ENCODE assay signal across 20 cellular contexts in the genomic region with DNA sequence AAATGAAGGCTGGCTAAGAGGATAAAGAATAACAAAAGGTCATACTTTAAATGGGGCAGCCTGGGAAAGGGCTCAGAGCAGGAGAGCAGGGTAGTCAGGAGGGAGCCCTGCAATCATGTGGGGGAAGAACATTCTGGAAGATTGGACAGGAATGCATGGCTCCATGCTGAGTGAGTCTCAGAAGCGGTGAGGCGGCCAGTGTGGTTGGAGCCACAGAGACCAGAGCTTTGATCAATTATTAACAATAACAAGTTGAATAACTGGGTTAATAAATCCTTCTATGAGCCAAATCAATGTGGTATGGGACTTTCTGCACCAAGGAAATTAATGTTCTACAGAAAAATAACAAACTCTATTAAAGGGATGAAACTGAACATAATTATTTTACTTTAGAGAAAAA. TPM values are rescaled to one million over a fixed set of nuclear protein-coding genes. Genes with fewer than 3 reads are reported as not detected.
DNase-seq lines count a peak whose midpoint lies in the region; ATAC-seq and TF ChIP-seq lines count a peak whose summit lies in the region.
"Had no signal": no experiment of that assay in that cellular context is flagged by ENCODE, and none has a peak within 500 bp of the region (broad histone marks: within the 10 kb centered on the region; RNA-seq: fewer than 3 reads in every experiment).

No MANE protein-coding gene starts in this region.

- DNase-seq in astrocyte of the hippocampus (ENCODE audit: low read depth, low spot score) (peak; percentile 52), progenitor cell of endocrine pancreas (ENCODE audit: low spot score, unreplicated experiment) (no peak), type B pancreatic cell (ENCODE audit: extremely low spot score, unreplicated experiment) (no peak), brain microvascular endothelial cell (no peak), caudate nucleus (lab: John Stamatoyannopoulos, UW) (no peak)
- DNase-seq: activated CD4-positive, alpha-beta memory T cell treated with anti-CD3 and anti-CD28 coated beads, Interleukin-2, amount 10 ng/mL, durations not matched to agents 7 days and 5 days; activated T-cell treated with anti-CD3 and anti-CD28 coated beads, Interleukin-2, amount 50 U/mL, for 48 hours; BE2C; GF-D8; GM23248; IMR-90; natural killer cell; NCI-H187 treated with DMSO at 0.1 percent for 48 hours; NCI-H510A; psoas muscle had no signal

- no peaks in the 10 kb centered on the region for H3K27me3 ChIP-seq in brain microvascular endothelial cell (replicated peaks)
- H3K27me3 ChIP-seq: BE2C, esophagus muscularis mucosa had no signal

- H3K27ac ChIP-seq in brain microvascular endothelial cell (no peak overlapping the region), caudate nucleus (ENCODE audit: low read depth, low read length) (no peak overlapping the region)
- H3K27ac ChIP-seq: esophagus muscularis mucosa, GM23248, psoas muscle had no signal

- no peak overlapping the region for H3K4me3 ChIP-seq in brain microvascular endothelial cell (ENCODE audit: low read depth, low read length)
- H3K4me3 ChIP-seq: esophagus muscularis mucosa, GM23248, lung, psoas muscle had no signal

- TF ChIP-seq CTCF in progenitor cell of endocrine pancreas (IDR thresholded peaks at IDR 0.05; ENCODE audit: unreplicated experiment) (no peak), type B pancreatic cell (conservative IDR thresholded peaks at IDR 0.05) (no peak), brain microvascular endothelial cell (IDR thresholded peaks at IDR 0.05; ENCODE audit: low read depth, low read length, missing control alignments) (no peak)

- H3K27ac Mint-ChIP-seq in progenitor cell of endocrine pancreas (peak overlapping the region; percentile 77), type B pancreatic cell (no peak overlapping the region)
- H3K27ac Mint-ChIP-seq: activated CD4-positive, alpha-beta memory T cell treated with anti-CD3 and anti-CD28 coated beads, Interleukin-2, amount 10 ng/mL, durations not matched to agents 7 days and 5 days; activated naive CD4-positive, alpha-beta T cell treated with anti-CD3 and anti-CD28 coated beads, Interleukin-2, amount 50 U/mL, for 24 hours; natural killer cell had no signal

- in situ Hi-C loops in brain microvascular endothelial cell (cut with HindIII; ENCODE audit: low pct_ligation_motif_present, low sequenced_read_pairs), result no loop called here

- no peak overlapping the region for H3K4me3 Mint-ChIP-seq in progenitor cell of endocrine pancreas (ENCODE audit: low read depth)
- H3K4me3 Mint-ChIP-seq in type B pancreatic cell, result no peak overlapping the region
- H3K4me3 Mint-ChIP-seq: activated CD4-positive, alpha-beta memory T cell treated with anti-CD3 and anti-CD28 coated beads, Interleukin-2, amount 10 ng/mL, durations not matched to agents 7 days and 5 days; activated naive CD4-positive, alpha-beta T cell treated with anti-CD3 and anti-CD28 coated beads, Interleukin-2, amount 50 U/mL, for 24 hours; natural killer cell had no signal

- H3K36me3 Mint-ChIP-seq in progenitor cell of endocrine pancreas (ENCODE audit: insufficient read depth), result peaks cover 34% of the 10 kb centered on the region
- H3K36me3 Mint-ChIP-seq in type B pancreatic cell, result peaks cover 43% of the 10 kb centered on the region

- ATAC-seq in GM19452 (IDR thresholded peaks at IDR 0.05; ENCODE audit: unreplicated experiment) (peak; percentile 81), HG02973 (IDR thresholded peaks at IDR 0.05; ENCODE audit: unreplicated experiment) (peak; percentile 43)
- ATAC-seq: natural killer cell, psoas muscle had no signal

- no peaks in the 10 kb centered on the region for H3K9me3 Mint-ChIP-seq in progenitor cell of endocrine pancreas (ENCODE audit: low read depth)
- no peaks in the 10 kb centered on the region for H3K9me3 Mint-ChIP-seq in type B pancreatic cell
- H3K9me3 Mint-ChIP-seq: activated CD4-positive, alpha-beta memory T cell treated with anti-CD3 and anti-CD28 coated beads, Interleukin-2, amount 10 ng/mL, durations not matched to agents 7 days and 5 days; activated naive CD4-positive, alpha-beta T cell treated with anti-CD3 and anti-CD28 coated beads, Interleukin-2, amount 50 U/mL, for 24 hours; natural killer cell had no signal

- H3K36me3 ChIP-seq in brain microvascular endothelial cell (replicated peaks), result no peaks in the 10 kb centered on the region

- H3K27me3 Mint-ChIP-seq in progenitor cell of endocrine pancreas (no peaks in the 10 kb centered on the region), type B pancreatic cell (no peaks in the 10 kb centered on the region)
- H3K27me3 Mint-ChIP-seq: activated CD4-positive, alpha-beta memory T cell treated with anti-CD3 and anti-CD28 coated beads, Interleukin-2, amount 10 ng/mL, durations not matched to agents 7 days and 5 days; activated naive CD4-positive, alpha-beta T cell treated with anti-CD3 and anti-CD28 coated beads, Interleukin-2, amount 50 U/mL, for 24 hours had no signal

- H3K4me1 Mint-ChIP-seq in progenitor cell of endocrine pancreas (ENCODE audit: low read depth) (no peaks in the 10 kb centered on the region), type B pancreatic cell (ENCODE audit: unreplicated experiment) (peaks cover 3% of the 10 kb centered on the region)
- H3K4me1 Mint-ChIP-seq: activated CD4-positive, alpha-beta memory T cell treated with anti-CD3 and anti-CD28 coated beads, Interleukin-2, amount 10 ng/mL, durations not matched to agents 7 days and 5 days; activated naive CD4-positive, alpha-beta T cell treated with anti-CD3 and anti-CD28 coated beads, Interleukin-2, amount 50 U/mL, for 24 hours; natural killer cell had no signal

RNA-seq across cellular contexts. Expression of a gene that starts 57.9 kb away (rescaled TPM):
- total RNA-seq in progenitor cell of endocrine pancreas (64.6 and 66.1 TPM in 2 replicates), type B pancreatic cell (ENCODE audit: low replicate concordance) (54.4 and 60.7 TPM in 2 replicates)
